ENCODE assay signal across 17 cellular contexts in the genomic region with DNA sequence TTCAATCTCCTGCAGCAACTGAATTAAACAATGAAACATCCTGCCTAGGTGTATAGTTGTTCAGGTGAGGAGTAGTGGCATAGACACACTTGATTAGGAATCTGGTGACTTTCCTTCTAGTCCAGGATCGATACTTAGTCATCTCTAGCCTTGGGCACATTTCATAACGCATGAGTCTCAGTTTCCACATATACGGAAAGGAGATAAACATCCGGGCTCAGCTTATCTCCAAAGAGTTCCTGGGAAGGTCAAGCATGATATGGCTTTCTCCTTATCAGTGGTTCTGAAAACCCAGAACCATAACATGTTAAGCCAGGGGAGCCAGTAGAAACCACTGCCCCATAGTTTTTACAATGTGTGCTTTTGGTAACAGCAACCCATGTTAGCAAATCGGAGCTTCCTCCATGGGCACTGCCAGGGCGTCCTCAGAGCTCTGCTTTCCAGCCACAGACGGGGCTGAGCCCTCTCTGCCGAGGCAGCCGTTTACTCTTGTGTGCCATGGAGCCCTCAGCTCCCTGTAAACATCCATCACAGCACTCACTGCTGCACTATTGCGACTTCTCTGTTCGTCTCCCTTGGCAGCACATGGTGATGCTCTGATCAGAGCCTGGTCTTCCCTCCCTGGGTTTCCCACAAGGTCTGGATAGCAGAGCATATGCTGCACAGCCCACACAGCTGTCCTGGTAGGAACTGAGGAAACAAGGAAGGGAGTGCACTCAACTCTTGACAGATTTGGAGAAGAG. TPM values are rescaled to one million over a fixed set of nuclear protein-coding genes. Genes with fewer than 3 reads are reported as not detected.
DNase-seq lines count a peak whose midpoint lies in the region; ATAC-seq, FAIRE-seq and TF ChIP-seq lines count a peak whose summit lies in the region.
"Had no signal": no experiment of that assay in that cellular context is flagged by ENCODE, and none has a peak within 500 bp of the region (broad histone marks: within the 10 kb centered on the region; RNA-seq: fewer than 3 reads in every experiment).

No MANE protein-coding gene starts in this region.

- H3K9me3 Mint-ChIP-seq in activated naive CD4-positive, alpha-beta T cell treated with anti-CD3 and anti-CD28 coated beads for 36 hours, result no peaks in the 10 kb centered on the region
- no peaks in the 10 kb centered on the region for H3K9me3 Mint-ChIP-seq in activated naive CD4-positive, alpha-beta T cell treated with anti-CD3 and anti-CD28 coated beads, Interleukin-2, amount 10 ng/mL, durations not matched to agents 7 days and 5 days
- no peaks in the 10 kb centered on the region for H3K9me3 Mint-ChIP-seq in stimulated activated effector memory CD8-positive, alpha-beta T cell treated with anti-CD3 and anti-CD28 coated beads, Interleukin-12 subunit alpha, Interleukin-12 subunit beta, amount 100 ng/mL, for 72 hours
- H3K9me3 Mint-ChIP-seq: stimulated activated naive CD8-positive, alpha-beta T cell treated with anti-CD3 and anti-CD28 coated beads, Interleukin-15, amount 100 ng/mL, for 72 hours had no signal

- no peaks in the 10 kb centered on the region for H3K79me1 ChIP-seq in H1 (ENCODE audit: low read depth, low read length)

- H3K4me2 ChIP-seq in PC-9, result peak overlapping the region; percentile 40
- no peak overlapping the region for H3K4me2 ChIP-seq in H1 (ENCODE audit: insufficient read depth in 1 of 2, low read depth in 2 of 2, low read length in 2 of 2)
- H3K4me2 ChIP-seq: KMS-11 had no signal

- H3K9me3 ChIP-seq in PC-9 (ENCODE audit: insufficient read depth, low read depth) (no peaks in the 10 kb centered on the region), H1 (ENCODE audit: insufficient read depth in 2 of 2, low read depth in 1 of 2, low read length in 1 of 2) (no peaks in the 10 kb centered on the region)
- H3K9me3 ChIP-seq: adrenal gland, left ventricle myocardium inferior, uterus had no signal

- POLR2A ChIA-PET in PC-9 (lab: Charles Lee; ENCODE audit: unreplicated experiment), result interaction anchor here (0.6 to 0.8 kb wide), 2 partner anchors 47 to 176 kb away, joined by 3 to 5 read pairs; no protein-coding TSS in a partner anchor
- POLR2A ChIA-PET in H1 (lab: Charles Lee; ENCODE audit: partially characterized antibody), result interaction anchor here (0.7 to 0.9 kb wide), 2 partner anchors 12 to 84 kb away, joined by 3 to 4 read pairs; no protein-coding TSS in a partner anchor

- H3K79me2 ChIP-seq in PC-9 (ENCODE audit: low read depth), result peaks cover 82% of the 10 kb centered on the region
- H3K79me2 ChIP-seq in H1 (ENCODE audit: control insufficient read depth in 1 of 2, insufficient read depth in 2 of 2, low read length in 2 of 2), result no peaks in the 10 kb centered on the region

- no peaks in the 10 kb centered on the region for H3K27me3 Mint-ChIP-seq in activated naive CD4-positive, alpha-beta T cell treated with anti-CD3 and anti-CD28 coated beads for 36 hours (ENCODE audit: low read depth)
- H3K27me3 Mint-ChIP-seq in activated naive CD4-positive, alpha-beta T cell treated with anti-CD3 and anti-CD28 coated beads, Interleukin-2, amount 10 ng/mL, durations not matched to agents 7 days and 5 days, result no peaks in the 10 kb centered on the region
- H3K27me3 Mint-ChIP-seq: stimulated activated naive CD8-positive, alpha-beta T cell treated with anti-CD3 and anti-CD28 coated beads, Interleukin-15, amount 100 ng/mL, for 72 hours had no signal

- H3K27ac ChIP-seq in PC-9 (peak overlapping the region; percentile 88), H1 (ENCODE audit: low read depth, low read length) (no peak overlapping the region)
- H3K27ac ChIP-seq: adrenal gland, KMS-11, left ventricle myocardium inferior, uterus, WERI-Rb-1 had no signal

- no peak overlapping the region for H4K8ac ChIP-seq in H1 (ENCODE audit: extremely low read depth, insufficient read depth, low read length)

- H3K18ac ChIP-seq in H1 (ENCODE audit: extremely low read depth, low read length), result no peak overlapping the region

- H2BK12ac ChIP-seq in H1 (ENCODE audit: low read depth, low read length), result no peak overlapping the region

- DNase-seq in activated naive CD4-positive, alpha-beta T cell treated with anti-CD3 and anti-CD28 coated beads for 36 hours, result no peak
- no peak for DNase-seq in activated naive CD4-positive, alpha-beta T cell treated with anti-CD3 and anti-CD28 coated beads, Interleukin-2, amount 10 ng/mL, durations not matched to agents 7 days and 5 days
- DNase-seq in PC-9, result peak; percentile 7 to 85
- DNase-seq in H1 (ENCODE audit: low read depth in 1 of 2, low spot score in 2 of 2), result no peak
- DNase-seq in stimulated activated effector memory CD8-positive, alpha-beta T cell treated with anti-CD3 and anti-CD28 coated beads, Interleukin-12 subunit alpha, Interleukin-12 subunit beta, amount 100 ng/mL, for 72 hours (ENCODE audit: low spot score in 2 of 2), result no peak
- no peak for DNase-seq in NCI-H1092 (lab: John Stamatoyannopoulos, UW)
- DNase-seq: cerebellar nuclear complex, left ventricle myocardium inferior, NCI-H146, uterus, WERI-Rb-1 had no signal

- TF ChIP-seq EP300 in H1 (IDR thresholded peaks at IDR 0.05; ENCODE audit: borderline replicate concordance in 1 of 2, low read depth in 2 of 2, low read length in 2 of 2), result no peak

- TF ChIP-seq CTCF in PC-9 (conservative IDR thresholded peaks at IDR 0.05) (no peak), H1 (IDR thresholded peaks at IDR 0.05; ENCODE audit: control extremely low read depth in 1 of 3, insufficient read depth in 1 of 3, low read depth in 1 of 3, low read length in 3 of 3) (no peak)

- no peak overlapping the region for H4K5ac ChIP-seq in H1 (ENCODE audit: insufficient read length, low read depth, low read length)

- intact Hi-C loops in activated naive CD4-positive, alpha-beta T cell treated with anti-CD3 and anti-CD28 coated beads for 36 hours (cut with micrococcal nuclease), result loop anchor here (1.0 kb wide), 1 partner anchor 10 kb away; no protein-coding TSS in a partner anchor
- intact Hi-C loops in PC-9 (cut with micrococcal nuclease; ENCODE audit: unreplicated experiment), result no loop called here

- H3K4me1 ChIP-seq in PC-9 (replicated peaks; ENCODE audit: insufficient read depth) (peaks cover 49% of the 10 kb centered on the region), H1 (replicated peaks in 1 of 4; ENCODE audit: control insufficient read depth in 3 of 4, insufficient read depth in 4 of 4, low read length in 3 of 4) (no peaks in the 10 kb centered on the region)
- H3K4me1 ChIP-seq: adrenal gland, left ventricle myocardium inferior, uterus had no signal

- H2BK20ac ChIP-seq in H1 (ENCODE audit: low read length), result no peak overlapping the region

- H3K9ac ChIP-seq in H1 (replicated peaks in 1 of 4; ENCODE audit: extremely low read depth in 1 of 4, low read depth in 3 of 4, low read length in 3 of 4), result no peak overlapping the region
- H3K9ac ChIP-seq: KMS-11 had no signal

- H2AFZ ChIP-seq in PC-9 (no peak overlapping the region), H1 (ENCODE audit: low read length) (no peak overlapping the region)

- H3K23ac ChIP-seq in H1 (ENCODE audit: insufficient read length), result no peak overlapping the region

- H2BK5ac ChIP-seq in H1 (ENCODE audit: low read depth, low read length), result no peak overlapping the region

- H3F3A ChIP-seq in PC-9 (ENCODE audit: insufficient read depth, low read depth), result peaks cover 28% of the 10 kb centered on the region; the same call in 1 of the 2 replicates

- no peak overlapping the region for H2AK5ac ChIP-seq in H1 (ENCODE audit: low read depth, low read length)

- no peak overlapping the region for H3K14ac ChIP-seq in H1 (ENCODE audit: insufficient read length)

- H4K20me1 ChIP-seq in PC-9 (ENCODE audit: insufficient read depth) (no peaks in the 10 kb centered on the region), H1 (replicated peaks in 1 of 2; ENCODE audit: control insufficient read depth in 1 of 2, insufficient read depth in 2 of 2, low read length in 2 of 2) (no peaks in the 10 kb centered on the region)

- H2BK120ac ChIP-seq in H1 (replicated peaks; ENCODE audit: low read depth, low read length), result no peak overlapping the region

- no peak overlapping the region for H3K4ac ChIP-seq in H1 (replicated peaks; ENCODE audit: insufficient read length, low read depth, low read length)

- H4K91ac ChIP-seq in H1 (replicated peaks; ENCODE audit: insufficient read length, low read length), result no peak overlapping the region

- no peak overlapping the region for H3K56ac ChIP-seq in H1 (replicated peaks; ENCODE audit: insufficient read length, low read depth, low read length)

- CTCF ChIA-PET in activated naive CD4-positive, alpha-beta T cell treated with anti-CD3 and anti-CD28 coated beads for 36 hours (lab: Charles Lee), result interaction anchor here (0.6 to 1.6 kb wide), 2 partner anchors 13 to 36 kb away, joined by 3 to 4 read pairs; no protein-coding TSS in a partner anchor
- CTCF ChIA-PET in activated naive CD4-positive, alpha-beta T cell treated with anti-CD3 and anti-CD28 coated beads, Interleukin-2, amount 10 ng/mL, durations not matched to agents 7 days and 5 days (lab: Charles Lee), result no interaction called here
- CTCF ChIA-PET in PC-9 (lab: Charles Lee), result no interaction called here
- CTCF ChIA-PET in H1 (lab: Charles Lee; ENCODE audit: partially characterized antibody), result no interaction called here

- peak overlapping the region; percentile 11 for H3K4me3 Mint-ChIP-seq in activated naive CD4-positive, alpha-beta T cell treated with anti-CD3 and anti-CD28 coated beads for 36 hours
- no peak overlapping the region for H3K4me3 Mint-ChIP-seq in activated naive CD4-positive, alpha-beta T cell treated with anti-CD3 and anti-CD28 coated beads, Interleukin-2, amount 10 ng/mL, durations not matched to agents 7 days and 5 days
- peak overlapping the region; percentile 10 for H3K4me3 Mint-ChIP-seq in stimulated activated effector memory CD8-positive, alpha-beta T cell treated with anti-CD3 and anti-CD28 coated beads, Interleukin-12 subunit alpha, Interleukin-12 subunit beta, amount 100 ng/mL, for 72 hours

- H3K9me2 ChIP-seq in PC-9 (ENCODE audit: insufficient read depth), result no peaks in the 10 kb centered on the region

- no peak for FAIRE-seq in H1 (lab: Jason Lieb, UNC)
- FAIRE-seq: frontal cortex had no signal

- no peaks in the 10 kb centered on the region for H3K23me2 ChIP-seq in H1 (ENCODE audit: low read depth, low read length)

- H3K27me3 ChIP-seq in PC-9 (ENCODE audit: insufficient read depth, low read depth) (no peaks in the 10 kb centered on the region), H1 (replicated peaks in 1 of 4; ENCODE audit: control insufficient read depth in 3 of 4, extremely low read depth in 1 of 4, insufficient read depth in 3 of 4, low read length in 3 of 4) (no peaks in the 10 kb centered on the region)
- H3K27me3 ChIP-seq: adrenal gland, uterus had no signal

- WGBS in H1 (ENCODE audit: extremely low coverage in 1 of 2, insufficient coverage in 1 of 2, insufficient read length in 1 of 2, insufficient replicate concordance in 2 of 2, low coverage in 1 of 2, low lambda C conversion rate in 2 of 2, missing lambda C conversion rate in 1 of 2), 2 experiments, result 77% methylated on average over 11 of the region's 11 CpGs; no CpG with 5 or more reads in 1 of the 2 experiments

- no peak overlapping the region for H3K27ac Mint-ChIP-seq in activated naive CD4-positive, alpha-beta T cell treated with anti-CD3 and anti-CD28 coated beads for 36 hours
- no peak overlapping the region for H3K27ac Mint-ChIP-seq in activated naive CD4-positive, alpha-beta T cell treated with anti-CD3 and anti-CD28 coated beads, Interleukin-2, amount 10 ng/mL, durations not matched to agents 7 days and 5 days
- H3K27ac Mint-ChIP-seq in stimulated activated effector memory CD8-positive, alpha-beta T cell treated with anti-CD3 and anti-CD28 coated beads, Interleukin-12 subunit alpha, Interleukin-12 subunit beta, amount 100 ng/mL, for 72 hours, result peak overlapping the region; percentile 76

- H3K36me3 Mint-ChIP-seq in activated naive CD4-positive, alpha-beta T cell treated with anti-CD3 and anti-CD28 coated beads for 36 hours (ENCODE audit: low read depth), result no peaks in the 10 kb centered on the region
- peaks cover 38% of the 10 kb centered on the region for H3K36me3 Mint-ChIP-seq in activated naive CD4-positive, alpha-beta T cell treated with anti-CD3 and anti-CD28 coated beads, Interleukin-2, amount 10 ng/mL, durations not matched to agents 7 days and 5 days
- no peaks in the 10 kb centered on the region for H3K36me3 Mint-ChIP-seq in stimulated activated effector memory CD8-positive, alpha-beta T cell treated with anti-CD3 and anti-CD28 coated beads, Interleukin-12 subunit alpha, Interleukin-12 subunit beta, amount 100 ng/mL, for 72 hours

- BruUV-seq in PC-9 (replicated peaks; lab: Mats Ljungman, UMichigan), result no TSS peak

- no peak for TF ChIP-seq POLR2A in H1 (IDR thresholded peaks at IDR 0.05; ENCODE audit: control extremely low read depth in 1 of 2, low read depth in 2 of 2, low read length in 2 of 2)

- peaks cover 87% of the 10 kb centered on the region for H3K4me1 Mint-ChIP-seq in activated naive CD4-positive, alpha-beta T cell treated with anti-CD3 and anti-CD28 coated beads for 36 hours (ENCODE audit: low read depth)
- peaks cover 69% of the 10 kb centered on the region for H3K4me1 Mint-ChIP-seq in activated naive CD4-positive, alpha-beta T cell treated with anti-CD3 and anti-CD28 coated beads, Interleukin-2, amount 10 ng/mL, durations not matched to agents 7 days and 5 days
- H3K4me1 Mint-ChIP-seq in stimulated activated effector memory CD8-positive, alpha-beta T cell treated with anti-CD3 and anti-CD28 coated beads, Interleukin-12 subunit alpha, Interleukin-12 subunit beta, amount 100 ng/mL, for 72 hours, result peaks cover 70% of the 10 kb centered on the region

- peaks cover 20% of the 10 kb centered on the region; the same call in 1 of the 2 replicates for H3K36me3 ChIP-seq in PC-9 (ENCODE audit: low read depth)
- H3K36me3 ChIP-seq in H1 (ENCODE audit: control insufficient read depth in 2 of 4, insufficient read depth in 4 of 4, low read length in 3 of 4), result no peaks in the 10 kb centered on the region
- H3K36me3 ChIP-seq: adrenal gland, left ventricle myocardium inferior, uterus, WERI-Rb-1 had no signal

- 0 out of 2 replicates have a peak overlapping the region, but pooled peaks have one; percentile 20 for H2BK15ac ChIP-seq in H1 (ENCODE audit: low read length)

- no peak for TF ChIP-seq RAD21 in H1 (IDR thresholded peaks at IDR 0.05 in 1 of 2, conservative IDR thresholded peaks at IDR 0.05 in 1 of 2; ENCODE audit: low read depth in 2 of 2, low read length in 2 of 2)

- no peak overlapping the region for H3K4me3 ChIP-seq in PC-9
- H3K4me3 ChIP-seq in H1 (ENCODE audit: extremely low read depth in 1 of 4, insufficient read depth in 2 of 4, low read depth in 3 of 4, low read length in 4 of 4), result no peak overlapping the region
- H3K4me3 ChIP-seq: adrenal gland, left ventricle myocardium inferior, uterus had no signal

- ATAC-seq in stimulated activated effector memory CD8-positive, alpha-beta T cell treated with anti-CD3 and anti-CD28 coated beads, Interleukin-12 subunit alpha, Interleukin-12 subunit beta, amount 100 ng/mL, for 72 hours, result no peak
- ATAC-seq in HG03108 (IDR thresholded peaks at IDR 0.05; ENCODE audit: unreplicated experiment) (no peak), HG03280 (IDR thresholded peaks at IDR 0.05; ENCODE audit: unreplicated experiment) (no peak)

RNA-seq across cellular contexts. Expression of gene RUNX1, which starts 34.6 kb away (rescaled TPM):
- 10 to 100 TPM; 36.9 to 41.0 TPM for total RNA-seq in activated naive CD4-positive, alpha-beta T cell treated with anti-CD3 and anti-CD28 coated beads for 36 hours
- total RNA-seq in PC-9 (2021), result 58.5 and 61.6 TPM in 2 replicates
- 0.25 and 0.60 TPM in 2 replicates for total RNA-seq in H1 (2021; fragmentation: NEBNext Ultra II Directional; extraction: Animal tissue kit (Norgen Biotek cat#: 25700))
- polyA plus RNA-seq in H1 (2011; rRNA removed), result 0.11 and 0.20 TPM in 2 replicates
- polyA plus RNA-seq in H1 (2011; cell fraction: cytosol; rRNA removed), result 0.12 TPM
- polyA plus RNA-seq in H1 (2011; cell fraction: nucleus; rRNA removed), result 0.61 TPM
- polyA plus RNA-seq in H1 (2012, experiment 1 of 2), result 0.17 to 0.44 TPM (median 0.29 TPM) in 4 replicates
- 0.01 TPM for polyA plus RNA-seq in H1 (2012, experiment 2 of 2)
- 0.22 TPM for polyA plus RNA-seq in H1 (2013, experiment 1 of 2)
- polyA plus RNA-seq in H1 (2013, experiment 2 of 2), result 0.13 TPM
- 0.73 and 1.9 TPM in 2 replicates for polyA minus RNA-seq in H1 (2011; rRNA and poly(A)+ RNA removed)
- 1.4 TPM for polyA minus RNA-seq in H1 (2011; cell fraction: cytosol; rRNA and poly(A)+ RNA removed)
- polyA minus RNA-seq in H1 (2011; cell fraction: nucleus; rRNA and poly(A)+ RNA removed), result 4.3 TPM

Comparison
In these comparisons a context has a peak if more than half of its experiments do, and no peak if none do; other contexts are left out.
1. DNase-seq: peak in PC-9 (2 of 2); none in activated naive CD4-positive, alpha-beta T cell treated with anti-CD3 and anti-CD28 coated beads for 36 hours (single experiment), activated naive CD4-positive, alpha-beta T cell treated with anti-CD3 and anti-CD28 coated beads, Interleukin-2, amount 10 ng/mL, durations not matched to agents 7 days and 5 days (single experiment), H1 (0 of 2), stimulated activated effector memory CD8-positive, alpha-beta T cell treated with anti-CD3 and anti-CD28 coated beads, Interleukin-12 subunit alpha, Interleukin-12 subunit beta, amount 100 ng/mL, for 72 hours (0 of 2) and NCI-H1092 (single experiment).
2. RNA of gene RUNX1, which starts 34.6 kb away (total RNA-seq): 58.5 to 61.6 TPM in PC-9 and 36.9 to 41.0 TPM in activated naive CD4-positive, alpha-beta T cell treated with anti-CD3 and anti-CD28 coated beads for 36 hours; 0.25 to 0.60 TPM in H1; every median in the first group is over 10 times any median in the second.